ENCODE assay signal across 25 cellular contexts in genomic region chr10:126058507-126058906, GRCh38.
DNase-seq lines count a peak whose midpoint lies in the region; ATAC-seq and TF ChIP-seq lines count a peak whose summit lies in the region.
"Had no signal": no experiment of that assay in that cellular context is flagged by ENCODE, and none has a peak within 500 bp of the region (broad histone marks: within the 10 kb centered on the region; RNA-seq: fewer than 3 reads in every experiment).

No MANE protein-coding gene starts in this region.

- TF ChIP-seq CTCF in brain (conservative IDR thresholded peaks at IDR 0.05): no peak
- TF ChIP-seq CTCF in mesothelial cell of epicardium (IDR thresholded peaks at IDR 0.05; ENCODE audit: unreplicated experiment): no peak

- H3K27ac Mint-ChIP-seq in brain (peak overlapping the region in 3 of 5 experiments; percentile 58 to 77 (median 60)), mesothelial cell of epicardium (peak overlapping the region; percentile 61)
- H3K27ac Mint-ChIP-seq: activated CD8-positive, alpha-beta T cell treated with anti-CD3 and anti-CD28 coated beads, Interleukin-2, amount 10 ng/mL, durations not matched to agents 7 days and 5 days; activated naive CD4-positive, alpha-beta T cell treated with anti-CD3 and anti-CD28 coated beads, Interleukin-2, amount 10 ng/mL, durations not matched to agents 7 days and 5 days; activated T-cell treated with anti-CD3 and anti-CD28 coated beads, Interleukin-2, amount 50 U/mL, for 24 hours; stimulated activated effector memory CD8-positive, alpha-beta T cell treated with anti-CD3 and anti-CD28 coated beads, Interleukin-12 subunit alpha, Interleukin-12 subunit beta, amount 100 ng/mL, for 72 hours; T-helper 2 cell treated with Interferon-gamma antibody and Interleukin-4, amounts not matched to agents 5 μg/mL and 100 μg/mL, for 36 hours had no signal

- H3K9me3 Mint-ChIP-seq in brain (peaks cover 2 to 16% (median 3%) of the 10 kb centered on the region in 5 experiments), mesothelial cell of epicardium (peaks cover 7% of the 10 kb centered on the region)
- H3K9me3 Mint-ChIP-seq: activated naive CD4-positive, alpha-beta T cell treated with anti-CD3 and anti-CD28 coated beads, Interleukin-2, amount 10 ng/mL, durations not matched to agents 7 days and 5 days; activated T-cell treated with anti-CD3 and anti-CD28 coated beads, Interleukin-2, amount 50 U/mL, for 24 hours; stimulated activated effector memory CD8-positive, alpha-beta T cell treated with anti-CD3 and anti-CD28 coated beads, Interleukin-12 subunit alpha, Interleukin-12 subunit beta, amount 100 ng/mL, for 72 hours; T-helper 2 cell treated with Interferon-gamma antibody and Interleukin-4, amounts not matched to agents 5 μg/mL and 100 μg/mL, for 36 hours had no signal

- H3K36me3 Mint-ChIP-seq in brain (peaks cover 8% of the 10 kb centered on the region), mesothelial cell of epicardium (no peaks in the 10 kb centered on the region)
- H3K36me3 Mint-ChIP-seq: activated naive CD4-positive, alpha-beta T cell treated with anti-CD3 and anti-CD28 coated beads, Interleukin-2, amount 10 ng/mL, durations not matched to agents 7 days and 5 days had no signal

- CTCF ChIA-PET in HEK293T (lab: Yijun Ruan, JAX): no interaction called here

- in situ Hi-C loops in KBM-7 (cut with MboI; ENCODE audit: low pct_unique_long_range_greater_than_20kb, low sequenced_read_pairs): no loop called here

- POLR2A ChIA-PET in HEK293T (lab: Yijun Ruan, JAX): no interaction called here

- DNase-seq in COLO668 (lab: John Stamatoyannopoulos, UW; ENCODE audit: unreplicated experiment) (peak; percentile 51), HEK293T (ENCODE audit: extremely low spot score) (peak; percentile 50), mesothelial cell of epicardium (ENCODE audit: low spot score in 2 of 2, unreplicated experiment in 2 of 2) (no peak), putamen (ENCODE audit: low spot score) (no peak), KBM-7 (no peak)
- no peak for DNase-seq in activated naive CD4-positive, alpha-beta T cell treated with anti-CD3 and anti-CD28 coated beads, Interleukin-2, amount 50 U/mL, for 16 hours
- DNase-seq: ACHN; activated CD4-positive, CD25-positive, alpha-beta regulatory T cell; activated CD8-positive, alpha-beta T cell treated with anti-CD3 and anti-CD28 coated beads, Interleukin-2, amount 10 ng/mL, durations not matched to agents 7 days and 5 days; activated naive CD4-positive, alpha-beta T cell treated with anti-CD3 and anti-CD28 coated beads, Interleukin-2, amount 10 ng/mL, durations not matched to agents 7 days and 5 days; activated T-cell treated with anti-CD3 and anti-CD28 coated beads, Interleukin-2, amount 50 U/mL, for 24 hours; aorta; DMS79; foreskin melanocyte; KG1; MV-4-11; NCI-H2029 treated with DMSO at 0.1 percent for 48 hours; NCI-H524 treated with DMSO at 0.1 percent for 48 hours; occipital lobe; OCI-M1; right lobe of liver had no signal

- H3K4me1 Mint-ChIP-seq in brain (peaks cover 47% of the 10 kb centered on the region), mesothelial cell of epicardium (peaks cover 13% of the 10 kb centered on the region)
- H3K4me1 Mint-ChIP-seq: activated naive CD4-positive, alpha-beta T cell treated with anti-CD3 and anti-CD28 coated beads, Interleukin-2, amount 10 ng/mL, durations not matched to agents 7 days and 5 days; stimulated activated effector memory CD8-positive, alpha-beta T cell treated with anti-CD3 and anti-CD28 coated beads, Interleukin-12 subunit alpha, Interleukin-12 subunit beta, amount 100 ng/mL, for 72 hours had no signal

- no peaks in the 10 kb centered on the region for H3K27me3 Mint-ChIP-seq in brain
- peaks cover 6% of the 10 kb centered on the region for H3K27me3 Mint-ChIP-seq in mesothelial cell of epicardium (ENCODE audit: low read depth)
- H3K27me3 Mint-ChIP-seq: activated naive CD4-positive, alpha-beta T cell treated with anti-CD3 and anti-CD28 coated beads, Interleukin-2, amount 10 ng/mL, durations not matched to agents 7 days and 5 days had no signal

- ATAC-seq in GM19035 (IDR thresholded peaks at IDR 0.05; ENCODE audit: unreplicated experiment): no peak
- ATAC-seq: activated CD8-positive, alpha-beta T cell treated with anti-CD3 and anti-CD28 coated beads, Interleukin-2, amount 10 ng/mL, durations not matched to agents 7 days and 5 days; right lobe of liver; stimulated activated effector memory CD8-positive, alpha-beta T cell treated with anti-CD3 and anti-CD28 coated beads, Interleukin-12 subunit alpha, Interleukin-12 subunit beta, amount 100 ng/mL, for 72 hours had no signal

- peak overlapping the region in 2 of 5 experiments; percentile 34 to 44 for H3K4me3 Mint-ChIP-seq in brain
- no peak overlapping the region for H3K4me3 Mint-ChIP-seq in mesothelial cell of epicardium
- H3K4me3 Mint-ChIP-seq: activated CD8-positive, alpha-beta T cell treated with anti-CD3 and anti-CD28 coated beads, Interleukin-2, amount 10 ng/mL, durations not matched to agents 7 days and 5 days; activated naive CD4-positive, alpha-beta T cell treated with anti-CD3 and anti-CD28 coated beads, Interleukin-2, amount 10 ng/mL, durations not matched to agents 7 days and 5 days; activated T-cell treated with anti-CD3 and anti-CD28 coated beads, Interleukin-2, amount 50 U/mL, for 24 hours; stimulated activated effector memory CD8-positive, alpha-beta T cell treated with anti-CD3 and anti-CD28 coated beads, Interleukin-12 subunit alpha, Interleukin-12 subunit beta, amount 100 ng/mL, for 72 hours; T-helper 2 cell treated with Interferon-gamma antibody and Interleukin-4, amounts not matched to agents 5 μg/mL and 100 μg/mL, for 36 hours had no signal

TF ChIP-seq in HEK293T, 16 proteins besides CTCF, POLR2A, EP300 and RAD21:
- TF ChIP-seq HDGF (IDR thresholded peaks at IDR 0.05; ENCODE audit: borderline replicate concordance): no peak
- TF ChIP-seq FOXM1 (IDR thresholded peaks at IDR 0.05; ENCODE audit: borderline replicate concordance): no peak
- no peak for TF ChIP-seq SUZ12 (IDR thresholded peaks at IDR 0.05)
- no peak for TF ChIP-seq FOXK2 (IDR thresholded peaks at IDR 0.05)
- TF ChIP-seq L3MBTL2 (conservative IDR thresholded peaks at IDR 0.05): no peak

Comparison
In these comparisons a context has a peak if more than half of its experiments do, and no peak if none do; other contexts are left out.
1. DNase-seq: peak in COLO668 (single experiment) and HEK293T (single experiment); none in mesothelial cell of epicardium (0 of 2), putamen (single experiment), KBM-7 (single experiment) and activated naive CD4-positive, alpha-beta T cell treated with anti-CD3 and anti-CD28 coated beads, Interleukin-2, amount 50 U/mL, for 16 hours (single experiment).